Comparison of ENCODE assay signal across 8 cellular contexts in genomic region chr2:187552959-187553681, GRCh38. TPM values are rescaled to one million over a fixed set of nuclear protein-coding genes. Genes with fewer than 3 reads are reported as not detected.
DNase-seq lines count a peak whose midpoint lies in the region; ATAC-seq and TF ChIP-seq lines count a peak whose summit lies in the region.

No MANE protein-coding gene starts in this region.

- peaks cover 11% of the 10 kb centered on the region for H3K4me1 Mint-ChIP-seq in stimulated activated naive CD8-positive, alpha-beta T cell treated with anti-CD3 and anti-CD28 coated beads, Interleukin-15, amount 100 ng/mL, for 72 hours

- H3K9ac ChIP-seq in GM23248 (peak overlapping the region; percentile 91), SK-N-MC (ENCODE audit: insufficient read length) (peak overlapping the region; percentile 83)

- TF ChIP-seq CTCF in heart left ventricle (IDR thresholded peaks at IDR 0.05) = no peak

- peak overlapping the region; percentile 85 for H3K4me2 ChIP-seq in GM23248 (ENCODE audit: unreplicated experiment)

- no peaks in the 10 kb centered on the region for H4K20me1 ChIP-seq in GM23248 (ENCODE audit: insufficient read depth)

- WGBS in GM23248 (ENCODE audit: low coverage in 1 of 2, low lambda C conversion rate in 2 of 2, missing lambda C conversion rate in 2 of 2), 2 experiments = 0 to 5% methylated on average over 2 of the region's 2 CpGs
- 54 to 59% (median 58%) methylated on average over 2 of the region's 2 CpGs for WGBS in heart left ventricle, 4 donors

- H3K4me3 ChIP-seq in GM23248 (peak overlapping the region; percentile 83), SK-N-MC (peak overlapping the region; percentile 77), heart left ventricle (peak overlapping the region; percentile 13 to 64 (median 54))

- H3K9me3 Mint-ChIP-seq in stimulated activated naive CD8-positive, alpha-beta T cell treated with anti-CD3 and anti-CD28 coated beads, Interleukin-15, amount 100 ng/mL, for 72 hours = no peaks in the 10 kb centered on the region

- H3K36me3 ChIP-seq in GM23248 (ENCODE audit: low read depth) (no peaks in the 10 kb centered on the region), SK-N-MC (ENCODE audit: insufficient read depth, low read length) (no peaks in the 10 kb centered on the region; the same call in 1 of the 2 replicates), heart left ventricle (no peaks in the 10 kb centered on the region)

- H2AFZ ChIP-seq in GM23248 = peak overlapping the region; percentile 90

- H3K9me3 ChIP-seq in GM23248 (ENCODE audit: low read depth) (no peaks in the 10 kb centered on the region), SK-N-MC (ENCODE audit: low read depth, low read length) (no peaks in the 10 kb centered on the region), heart left ventricle (no peaks in the 10 kb centered on the region)

- H3K27me3 ChIP-seq in GM23248 (replicated peaks; ENCODE audit: insufficient read depth) = no peaks in the 10 kb centered on the region
- H3K27me3 ChIP-seq in heart left ventricle = no peaks in the 10 kb centered on the region

- DNase-seq in GM23248 (peak; percentile 83), SK-N-MC (ENCODE audit: low read depth, low spot score) (no peak), heart left ventricle (no peak), activated gamma-delta T cell treated with Interleukin-2 at 50 U/mL for 16 hours (no peak), NCI-H2107 treated with DMSO at 0.1 percent for 48 hours (lab: John Stamatoyannopoulos, UW; ENCODE audit: unreplicated experiment) (no peak)
- DNase-seq in stimulated activated naive CD8-positive, alpha-beta T cell treated with anti-CD3 and anti-CD28 coated beads, Interleukin-15, amount 100 ng/mL, for 72 hours = no peak
- no peak for DNase-seq in stimulated activated CD4-positive, alpha-beta T cell treated with anti-CD3 and anti-CD28 coated beads, Interleukin-12 subunit alpha, Interleukin-12 subunit beta, amount 100 ng/mL, for 4 hours

- in situ Hi-C loops in GM23248 (cut with MboI) = no loop called here

- H3K79me2 ChIP-seq in GM23248 (ENCODE audit: insufficient read depth) = peaks cover 53% of the 10 kb centered on the region

- H3K4me3 Mint-ChIP-seq in stimulated activated naive CD8-positive, alpha-beta T cell treated with anti-CD3 and anti-CD28 coated beads, Interleukin-15, amount 100 ng/mL, for 72 hours = no peak overlapping the region

- H3K27me3 Mint-ChIP-seq in stimulated activated naive CD8-positive, alpha-beta T cell treated with anti-CD3 and anti-CD28 coated beads, Interleukin-15, amount 100 ng/mL, for 72 hours = peaks cover 17% of the 10 kb centered on the region

- ATAC-seq in heart left ventricle (peak in 2 of 4 donors; percentile 59 to 73), GM21367 (IDR thresholded peaks at IDR 0.05; ENCODE audit: unreplicated experiment) (no peak)
- ATAC-seq in stimulated activated naive CD8-positive, alpha-beta T cell treated with anti-CD3 and anti-CD28 coated beads, Interleukin-15, amount 100 ng/mL, for 72 hours = peak; percentile 83

- H3K27ac ChIP-seq in GM23248 (peak overlapping the region; percentile 83), SK-N-MC (peak overlapping the region; percentile 72), heart left ventricle (peak overlapping the region; percentile 52 to 83 (median 66))

- H3K27ac Mint-ChIP-seq in stimulated activated naive CD8-positive, alpha-beta T cell treated with anti-CD3 and anti-CD28 coated beads, Interleukin-15, amount 100 ng/mL, for 72 hours = no peak overlapping the region

- no peak for TF ChIP-seq POLR2A in heart left ventricle (IDR thresholded peaks at IDR 0.05)

- peaks cover 20% of the 10 kb centered on the region for H3F3A ChIP-seq in GM23248 (ENCODE audit: insufficient read depth)

- intact Hi-C loops in heart left ventricle (cut with DNase I) = no loop called here

- H3K9me2 ChIP-seq in GM23248 (ENCODE audit: insufficient read depth) = no peaks in the 10 kb centered on the region

- peaks cover 35% of the 10 kb centered on the region for H3K4me1 ChIP-seq in GM23248 (ENCODE audit: insufficient read depth)
- peaks cover 0 to 35% (median 11%) of the 10 kb centered on the region in 12 donors for H3K4me1 ChIP-seq in heart left ventricle

RNA-seq across cellular contexts. Expression of gene TFPI, which starts 1.1 kb away (rescaled TPM):
- total RNA-seq in GM23248 (2014; rRNA removed; shearing (Covaris generic)) = 31.5 and 48.7 TPM in 2 replicates
- polyA plus RNA-seq in GM23248 (2016; fragmentation: Nextera tagmentation; extraction: Ambion mirVana) (62.0 and 64.4 TPM in 2 replicates), heart left ventricle (10 to 100 TPM; 13.5 to 24.6 TPM)
- total RNA-seq in heart left ventricle = 10 to 100 TPM; 18.2 to 63.7 (median 25.0) TPM
